In the genomic region with DNA sequence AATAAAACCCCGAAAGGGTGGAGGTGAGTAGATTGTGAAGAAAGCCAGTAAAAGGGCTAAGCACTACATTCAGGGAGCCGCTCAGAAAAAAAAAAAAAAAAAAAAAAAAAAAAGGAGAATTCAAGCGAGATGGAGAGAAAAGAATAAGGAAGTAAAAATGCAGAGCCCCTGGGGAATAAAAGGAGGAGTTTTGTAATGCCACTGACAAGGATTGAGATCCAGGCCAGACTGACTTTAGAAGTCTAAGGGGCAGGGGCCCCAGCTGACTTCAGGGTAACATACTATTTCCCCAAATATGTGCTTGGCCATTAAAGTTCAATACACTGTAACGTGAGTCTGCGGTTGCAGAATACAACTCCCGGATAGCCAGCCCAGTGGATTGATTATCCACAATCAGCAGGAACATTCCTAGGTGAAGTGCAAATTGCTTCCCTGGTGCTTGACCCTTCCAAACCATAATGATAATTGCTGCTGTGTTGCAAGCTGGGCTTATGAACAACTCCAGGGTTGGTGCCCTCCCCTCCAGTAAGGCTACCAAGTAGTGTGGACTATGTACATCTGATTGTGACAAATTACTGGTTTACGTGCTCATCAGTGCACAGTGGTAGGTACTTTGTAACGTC, we compare ENCODE assay signal across 27 cellular contexts. TPM values are rescaled to one million over a fixed set of nuclear protein-coding genes. Genes with fewer than 3 reads are reported as not detected.
DNase-seq lines count a peak whose midpoint lies in the region; ATAC-seq and TF ChIP-seq lines count a peak whose summit lies in the region.
"Had no signal": no experiment of that assay in that cellular context is flagged by ENCODE, and none has a peak within 500 bp of the region (broad histone marks: within the 10 kb centered on the region; RNA-seq: fewer than 3 reads in every experiment).

No MANE protein-coding gene starts in this region.

- H3K27ac ChIP-seq in HCT116 (ENCODE audit: low read depth, low read length) (no peak overlapping the region), mesendoderm (ENCODE audit: low read depth, low read length) (no peak overlapping the region)
- H3K27ac ChIP-seq: BLaER1, brain microvascular endothelial cell, thyroid gland, vagina, VCaP had no signal

- peak overlapping the region; percentile 41 for H2AFZ ChIP-seq in HCT116 (ENCODE audit: low read depth, low read length, poor library complexity, severe bottlenecking)

- RAD21 ChIA-PET in HCT116 (lab: Charles Lee; ENCODE audit: low non-redundant PET in 1 of 2, low total read pairs in 2 of 2, uncharacterized antibody in 2 of 2, unreplicated experiment in 2 of 2) = no interaction called here

- H2BK5ac ChIP-seq in mesendoderm (ENCODE audit: low read length) = no peak overlapping the region

- H3K9me3 ChIP-seq in HCT116 (ENCODE audit: control insufficient read depth in 1 of 2, insufficient read depth in 1 of 2, low read depth in 1 of 2, low read length in 2 of 2) = no peaks in the 10 kb centered on the region
- H3K9me3 ChIP-seq: BLaER1, mucosa of descending colon, thyroid gland, vagina had no signal

- no peak overlapping the region for H3K4me2 ChIP-seq in HCT116 (ENCODE audit: low read length)
- no peak overlapping the region for H3K4me2 ChIP-seq in mesendoderm (ENCODE audit: low read length)
- H3K4me2 ChIP-seq: BLaER1 had no signal

- intact Hi-C loops in HCT116 (cut with micrococcal nuclease) = no loop called here

- ATAC-seq in HCT116 = no peak
- ATAC-seq: GM12878; mucosa of descending colon; natural killer cell treated with Interleukin-12 subunit alpha and Interleukin-12 subunit beta and Interleukin-15 and Interleukin-18, amount 100 ng/mL, for 72 hours; PC-3 had no signal

- CTCF ChIA-PET in HCT116 (lab: Charles Lee) = no interaction called here

- H3K4me3 ChIP-seq in HCT116 (replicated peaks in 1 of 2; ENCODE audit: low read depth in 1 of 2, low read length in 2 of 2) = no peak overlapping the region
- no peak overlapping the region for H3K4me3 ChIP-seq in NB4 (ENCODE audit: low read depth, low read length)
- no peak overlapping the region for H3K4me3 ChIP-seq in mesendoderm (ENCODE audit: low read length)
- H3K4me3 ChIP-seq: BLaER1, GM12878, mucosa of descending colon, thyroid gland, vagina had no signal

- H3K9ac ChIP-seq in HCT116 (ENCODE audit: low read length) = no peak overlapping the region
- no peak overlapping the region for H3K9ac ChIP-seq in mesendoderm (ENCODE audit: low read length)
- H3K9ac ChIP-seq: BLaER1 had no signal

- no peak overlapping the region for H3K56ac ChIP-seq in mesendoderm (ENCODE audit: low read length)

- no peak overlapping the region for H2AK5ac ChIP-seq in mesendoderm (ENCODE audit: low read length)

- no peaks in the 10 kb centered on the region for H3K9me2 ChIP-seq in HCT116 (ENCODE audit: insufficient read depth)

- no peak overlapping the region for H3K23ac ChIP-seq in mesendoderm (ENCODE audit: low read length)

- H3K79me1 ChIP-seq in mesendoderm (ENCODE audit: low read length) = no peaks in the 10 kb centered on the region

- H3K4me1 ChIP-seq in HCT116 (ENCODE audit: control insufficient read depth in 1 of 2, insufficient read depth in 2 of 2, low read length in 2 of 2) (no peaks in the 10 kb centered on the region), mesendoderm (ENCODE audit: control insufficient read depth, low read depth, low read length) (peaks cover 3% of the 10 kb centered on the region)
- H3K4me1 ChIP-seq: thyroid gland, vagina had no signal

- no peaks in the 10 kb centered on the region for H3K36me3 ChIP-seq in HCT116 (ENCODE audit: control insufficient read depth in 1 of 2, insufficient read depth in 2 of 2, low read length in 2 of 2)
- no peaks in the 10 kb centered on the region for H3K36me3 ChIP-seq in mesendoderm (ENCODE audit: control insufficient read depth, insufficient read depth, low read length)
- H3K36me3 ChIP-seq: BLaER1, brain microvascular endothelial cell, thyroid gland, vagina had no signal

- no peaks in the 10 kb centered on the region for H4K20me1 ChIP-seq in HCT116 (ENCODE audit: insufficient read depth)
- H4K20me1 ChIP-seq: BLaER1 had no signal

- H4K8ac ChIP-seq in mesendoderm (ENCODE audit: low read depth, low read length) = no peak overlapping the region

- no peak overlapping the region for H2BK15ac ChIP-seq in mesendoderm (replicated peaks; ENCODE audit: low read depth)

- no peak for TF ChIP-seq RAD21 in HCT116 (IDR thresholded peaks at IDR 0.05; ENCODE audit: low read depth)

- no peak for TF ChIP-seq CTCF in HCT116 (IDR thresholded peaks at IDR 0.05 in 2 of 3, conservative IDR thresholded peaks at IDR 0.05 in 1 of 3; ENCODE audit: borderline replicate concordance in 1 of 3, insufficient read depth in 1 of 3, low read depth in 2 of 3, low read length in 2 of 3)
- TF ChIP-seq CTCF in NB4 (IDR thresholded peaks at IDR 0.05; ENCODE audit: low read depth, low read length) = no peak

- H2BK120ac ChIP-seq in mesendoderm (ENCODE audit: low read depth, low read length) = no peak overlapping the region

- H3K27me3 ChIP-seq in HCT116 (ENCODE audit: insufficient read depth, low read length) (no peaks in the 10 kb centered on the region; the same call in 1 of the 2 replicates), mesendoderm (ENCODE audit: insufficient read depth, low read length, poor library complexity) (no peaks in the 10 kb centered on the region)
- H3K27me3 ChIP-seq: BLaER1, thyroid gland, vagina had no signal

- no peak for DNase-seq in HCT116 (ENCODE audit: low read depth, low spot score)
- DNase-seq in NB4 (ENCODE audit: low read depth) = peak; percentile 77
- DNase-seq in SKM-1 treated with dmso at 0.1 percent for 144 hours (lab: John Stamatoyannopoulos, UW; ENCODE audit: unreplicated experiment) = peak; percentile 73
- DNase-seq in mesendoderm = peak; percentile 57
- DNase-seq in SHP77 treated with DMSO at 0.1 percent for 48 hours (lab: John Stamatoyannopoulos, UW) = no peak
- DNase-seq in glomerular visceral epithelial cell (ENCODE audit: extremely low spot score) = no peak
- DNase-seq in HPDE6-E6E7 (ENCODE audit: extremely low spot score) = no peak
- DNase-seq: activated CD4-positive, alpha-beta T cell treated with anti-CD3 and anti-CD28 coated beads for 4 hours; amygdala; brain microvascular endothelial cell; cerebellar nuclear complex; H7; IMR-90; mucosa of descending colon; NCI-H1105; NCI-H2029 treated with DMSO at 0.1 percent for 48 hours; NCI-H226; NCI-H526 treated with DMSO at 0.1 percent for 48 hours; PC-3; stimulated activated CD4-positive, alpha-beta T cell treated with anti-CD3 and anti-CD28 coated beads, Interleukin-4, amount 100 ng/mL, for 24 hours; SW 1271; thyroid gland had no signal

- H3K79me2 ChIP-seq in HCT116 (ENCODE audit: insufficient read depth, low read length) (no peaks in the 10 kb centered on the region), mesendoderm (ENCODE audit: control insufficient read depth, insufficient read depth, low read length) (no peaks in the 10 kb centered on the region)

- WGBS in mesendoderm (ENCODE audit: extremely low coverage, insufficient coverage, low lambda C conversion rate) = no CpG with 5 or more reads among the region's 8 CpGs

- no TSS peak for BruUV-seq in HCT116 (replicated peaks; lab: Mats Ljungman, UMichigan)

- no peak overlapping the region for H3K18ac ChIP-seq in mesendoderm (ENCODE audit: low read length)

- H4K5ac ChIP-seq in mesendoderm (ENCODE audit: low read length) = no peak overlapping the region

- TF ChIP-seq POLR2A in HCT116 (IDR thresholded peaks at IDR 0.05; ENCODE audit: borderline replicate concordance, extremely low read depth, insufficient read depth, insufficient read length) (no peak), NB4 (IDR thresholded peaks at IDR 0.05; ENCODE audit: extremely low read depth, insufficient read length) (no peak)

- H3K4ac ChIP-seq in mesendoderm (ENCODE audit: low read depth, low read length) = no peak overlapping the region

- POLR2A ChIA-PET in HCT116 (lab: Charles Lee) = interaction anchor here (0.7 kb wide), 1 partner anchor 25 kb away, joined by 3 read pairs; no protein-coding TSS in a partner anchor

TF ChIP-seq in HCT116, 20 proteins besides CTCF, POLR2A, EP300 and RAD21:
- TF ChIP-seq SP1 (IDR thresholded peaks at IDR 0.05; ENCODE audit: low read depth) (no peak), YY1 (IDR thresholded peaks at IDR 0.05; ENCODE audit: extremely low read depth, insufficient replicate concordance, low read depth, low read length) (no peak), EGR1 (IDR thresholded peaks at IDR 0.05; ENCODE audit: low read depth) (no peak)

RNA-seq across cellular contexts. Expression of gene RRP15, which starts 30.7 kb away (rescaled TPM):
- total RNA-seq in HCT116 (2021; ENCODE audit: unreplicated experiment) = 25.5 TPM
- polyA plus RNA-seq in HCT116 (2012) = 4.1 and 5.7 TPM in 2 replicates
- 103 TPM for polyA plus RNA-seq in mesendoderm (2013, experiment 1 of 2)
- 103 TPM for polyA plus RNA-seq in mesendoderm (2013, experiment 2 of 2)

Comparison
In these comparisons a context has a peak if more than half of its experiments do, and no peak if none do; other contexts are left out.
1. DNase-seq: peak in NB4 (single experiment), SKM-1 treated with dmso at 0.1 percent for 144 hours (single experiment) and mesendoderm (single experiment); none in HCT116 (single experiment), SHP77 treated with DMSO at 0.1 percent for 48 hours (single experiment), glomerular visceral epithelial cell (single experiment) and HPDE6-E6E7 (single experiment).